In the genomic region with DNA sequence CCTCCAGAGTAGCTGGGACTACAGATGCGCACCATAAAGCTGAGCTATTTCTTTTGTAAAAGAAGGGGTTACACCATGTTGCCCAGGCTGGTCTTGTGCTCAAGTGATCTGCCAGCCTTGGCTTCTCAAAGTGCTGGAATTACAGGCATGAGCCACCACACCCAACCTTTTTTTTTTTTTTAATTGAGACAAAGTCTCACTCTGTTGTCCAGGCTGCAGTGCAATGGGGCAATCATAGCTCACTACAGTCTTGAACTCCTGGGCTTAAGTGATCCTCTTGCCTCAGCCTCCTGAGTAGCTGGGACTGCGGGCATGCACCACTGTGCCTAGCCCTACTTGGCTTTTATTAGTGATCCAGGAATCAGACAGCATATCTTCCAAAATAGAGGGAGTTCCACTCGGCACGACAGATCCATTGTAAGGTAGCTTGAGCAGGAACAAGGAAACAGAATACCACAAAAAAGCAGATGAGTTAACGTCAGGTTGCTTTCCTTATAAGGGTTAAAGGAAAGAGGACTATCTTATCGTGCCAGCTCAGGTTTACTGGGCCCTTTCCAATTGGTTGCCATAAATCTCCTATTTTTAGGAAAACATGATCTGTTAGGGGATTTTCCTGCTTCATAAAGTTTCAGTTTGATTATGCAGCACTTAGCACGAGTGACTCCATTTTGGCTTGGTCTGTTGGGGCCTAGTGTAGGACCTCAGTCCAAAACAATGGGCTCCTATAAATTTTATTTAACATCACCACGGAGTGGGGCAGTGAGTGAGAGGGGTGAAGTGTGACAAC, we compare ENCODE assay signal across 14 cellular contexts. TPM values are rescaled to one million over a fixed set of nuclear protein-coding genes. Genes with fewer than 3 reads are reported as not detected.
DNase-seq lines count a peak whose midpoint lies in the region; ATAC-seq, FAIRE-seq and TF ChIP-seq lines count a peak whose summit lies in the region.
"Had no signal": no experiment of that assay in that cellular context is flagged by ENCODE, and none has a peak within 500 bp of the region (broad histone marks: within the 10 kb centered on the region; RNA-seq: fewer than 3 reads in every experiment).

No MANE protein-coding gene starts in this region.

- CTCF ChIA-PET in CD4-positive, alpha-beta memory T cell (lab: Charles Lee; ENCODE audit: partially characterized antibody): interaction anchor here (0.7 to 3.2 kb wide), 41 partner anchors 8 to 797 kb away, joined by 3 to 44 read pairs (median 4); a partner anchor contains a TSS
- CTCF ChIA-PET in HCT116 (lab: Charles Lee): interaction anchor here (0.8 to 2.6 kb wide), 22 partner anchors 10 to 797 kb away, joined by 3 to 24 read pairs (median 7); a partner anchor contains a TSS
- CTCF ChIA-PET in naive thymus-derived CD4-positive, alpha-beta T cell (lab: Charles Lee): interaction anchor here (0.7 to 2.2 kb wide), 15 partner anchors 11 to 517 kb away, joined by 3 to 11 read pairs (median 4); no protein-coding TSS in a partner anchor

- DNase-seq in CD4-positive, alpha-beta memory T cell: no peak
- DNase-seq in HCT116 (ENCODE audit: low read depth, low spot score) (no peak), bronchial epithelial cell (ENCODE audit: low read depth) (peak; percentile 51), mesothelial cell of epicardium (ENCODE audit: low spot score in 2 of 2, unreplicated experiment in 2 of 2) (no peak), NCI-H82 treated with DMSO at 0.1 percent for 48 hours (lab: John Stamatoyannopoulos, UW; ENCODE audit: unreplicated experiment) (no peak)
- DNase-seq in naive thymus-derived CD4-positive, alpha-beta T cell: no peak
- DNase-seq: cortex of kidney had no signal

- peak overlapping the region in 4 of 7 donors; percentile 6 to 48 (median 36) for H3K27ac Mint-ChIP-seq in CD4-positive, alpha-beta memory T cell
- peak overlapping the region; percentile 44 for H3K27ac Mint-ChIP-seq in mesothelial cell of epicardium
- H3K27ac Mint-ChIP-seq in naive thymus-derived CD4-positive, alpha-beta T cell: peak overlapping the region in 2 of 9 donors; percentile 13 to 41
- H3K27ac Mint-ChIP-seq: activated CD4-positive, alpha-beta memory T cell treated with anti-CD3 and anti-CD28 coated beads, Interleukin-2, amount 10 ng/mL, durations not matched to agents 7 days and 5 days had no signal

- no peak for TF ChIP-seq RAD21 in HCT116 (IDR thresholded peaks at IDR 0.05; ENCODE audit: low read depth)

- no peak for TF ChIP-seq POLR2A in HCT116 (IDR thresholded peaks at IDR 0.05; ENCODE audit: borderline replicate concordance, extremely low read depth, insufficient read depth, insufficient read length)

- H3K27ac ChIP-seq in CD4-positive, alpha-beta memory T cell (ENCODE audit: low read depth, low read length): no peak overlapping the region
- H3K27ac ChIP-seq in HCT116 (ENCODE audit: low read depth, low read length): no peak overlapping the region
- no peak overlapping the region for H3K27ac ChIP-seq in naive thymus-derived CD4-positive, alpha-beta T cell (ENCODE audit: low read depth, low read length)
- H3K27ac ChIP-seq: BLaER1, tibial artery had no signal

- RAD21 ChIA-PET in HCT116 (lab: Charles Lee; ENCODE audit: low non-redundant PET in 1 of 2, low total read pairs in 2 of 2, uncharacterized antibody in 2 of 2, unreplicated experiment in 2 of 2): interaction anchor here (1.0 to 1.6 kb wide), 8 partner anchors 35 to 221 kb away, joined by 4 to 8 read pairs (median 4); a partner anchor contains a TSS

- peaks cover 5 to 6% of the 10 kb centered on the region in 2 donors for H3K27me3 Mint-ChIP-seq in CD4-positive, alpha-beta memory T cell
- H3K27me3 Mint-ChIP-seq in mesothelial cell of epicardium (ENCODE audit: low read depth): no peaks in the 10 kb centered on the region
- peaks cover 0 to 32% (median 4%) of the 10 kb centered on the region in 5 donors for H3K27me3 Mint-ChIP-seq in naive thymus-derived CD4-positive, alpha-beta T cell

- H3K36me3 Mint-ChIP-seq in CD4-positive, alpha-beta memory T cell: no peaks in the 10 kb centered on the region
- no peaks in the 10 kb centered on the region for H3K36me3 Mint-ChIP-seq in mesothelial cell of epicardium
- H3K36me3 Mint-ChIP-seq in naive thymus-derived CD4-positive, alpha-beta T cell: no peaks in the 10 kb centered on the region

- no peak overlapping the region for H3K4me3 ChIP-seq in CD4-positive, alpha-beta memory T cell (ENCODE audit: low read length in 2 of 2)
- H3K4me3 ChIP-seq in HCT116 (replicated peaks in 1 of 2; ENCODE audit: low read depth in 1 of 2, low read length in 2 of 2) (no peak overlapping the region), bronchial epithelial cell (ENCODE audit: low read depth, low read length) (no peak overlapping the region)
- H3K4me3 ChIP-seq in naive thymus-derived CD4-positive, alpha-beta T cell (ENCODE audit: low read length): no peak overlapping the region
- H3K4me3 ChIP-seq: BLaER1, smooth muscle cell, tibial artery had no signal

- intact Hi-C loops in CD4-positive, alpha-beta memory T cell (cut with micrococcal nuclease): loop anchor here (1.0 to 2.0 kb wide), 5 partner anchors 89 to 517 kb away; no protein-coding TSS in a partner anchor
- intact Hi-C loops in HCT116 (cut with micrococcal nuclease): loop anchor here (1.0 kb wide), 3 partner anchors 117 to 304 kb away; no protein-coding TSS in a partner anchor
- intact Hi-C loops in naive thymus-derived CD4-positive, alpha-beta T cell (cut with micrococcal nuclease): loop anchor here (1.0 to 10.0 kb wide), 10 partner anchors 81 to 517 kb away; a partner anchor contains a TSS

- no peak overlapping the region for H3K9ac ChIP-seq in HCT116 (ENCODE audit: low read length)
- H3K9ac ChIP-seq: BLaER1 had no signal

- no TSS peak for BruUV-seq in HCT116 (replicated peaks; lab: Mats Ljungman, UMichigan)

- no peaks in the 10 kb centered on the region for H3K79me2 ChIP-seq in HCT116 (ENCODE audit: insufficient read depth, low read length)

- TF ChIP-seq CTCF in HCT116 (IDR thresholded peaks at IDR 0.05 in 2 of 3, conservative IDR thresholded peaks at IDR 0.05 in 1 of 3; ENCODE audit: borderline replicate concordance in 1 of 3, insufficient read depth in 1 of 3, low read depth in 2 of 3, low read length in 2 of 3) (no peak), bronchial epithelial cell (IDR thresholded peaks at IDR 0.05; ENCODE audit: insufficient read depth, low read length, severe bottlenecking) (no peak), mesothelial cell of epicardium (IDR thresholded peaks at IDR 0.05; ENCODE audit: unreplicated experiment) (no peak)

- H3K4me1 ChIP-seq in CD4-positive, alpha-beta memory T cell (ENCODE audit: insufficient read depth, low read length): peaks cover 8% of the 10 kb centered on the region
- peaks cover 0 to 25% of the 10 kb centered on the region in 2 experiments; a peak in 2 of 4 replicates for H3K4me1 ChIP-seq in HCT116 (ENCODE audit: control insufficient read depth in 1 of 2, insufficient read depth in 2 of 2, low read length in 2 of 2)
- peaks cover 0 to 12% of the 10 kb centered on the region in 2 donors for H3K4me1 ChIP-seq in naive thymus-derived CD4-positive, alpha-beta T cell (ENCODE audit: control insufficient read depth in 2 of 2, insufficient read depth in 2 of 2, low read length in 2 of 2)

- no peaks in the 10 kb centered on the region for H3K27me3 ChIP-seq in CD4-positive, alpha-beta memory T cell (ENCODE audit: insufficient read depth, low read length)
- H3K27me3 ChIP-seq in HCT116 (ENCODE audit: insufficient read depth, low read length) (no peaks in the 10 kb centered on the region), bronchial epithelial cell (ENCODE audit: control insufficient read depth, insufficient read depth, low read length) (no peaks in the 10 kb centered on the region)
- H3K27me3 ChIP-seq in naive thymus-derived CD4-positive, alpha-beta T cell (ENCODE audit: control insufficient read depth in 2 of 2, insufficient read depth in 2 of 2, low read length in 2 of 2): no peaks in the 10 kb centered on the region
- H3K27me3 ChIP-seq: BLaER1, tibial artery had no signal

- H3K9me3 ChIP-seq in CD4-positive, alpha-beta memory T cell (ENCODE audit: control insufficient read depth in 1 of 2, low read length in 2 of 2): no peaks in the 10 kb centered on the region
- H3K9me3 ChIP-seq in HCT116 (ENCODE audit: control insufficient read depth in 1 of 2, insufficient read depth in 1 of 2, low read depth in 1 of 2, low read length in 2 of 2): no peaks in the 10 kb centered on the region
- H3K9me3 ChIP-seq in naive thymus-derived CD4-positive, alpha-beta T cell (ENCODE audit: control insufficient read depth in 2 of 3, low read length in 3 of 3): no peaks in the 10 kb centered on the region
- H3K9me3 ChIP-seq: BLaER1, tibial artery had no signal

- H4K20me1 ChIP-seq in HCT116 (ENCODE audit: insufficient read depth): no peaks in the 10 kb centered on the region
- H4K20me1 ChIP-seq: BLaER1 had no signal

- FAIRE-seq in bronchial epithelial cell (lab: Jason Lieb, UNC): no peak
- FAIRE-seq: islet of Langerhans had no signal

- ATAC-seq in HCT116: no peak
- no peak for ATAC-seq in HG02759 (IDR thresholded peaks at IDR 0.05; ENCODE audit: unreplicated experiment)
- ATAC-seq in naive thymus-derived CD4-positive, alpha-beta T cell: no peak

- peak overlapping the region in 1 of 8 donors; percentile 70 for H3K4me3 Mint-ChIP-seq in CD4-positive, alpha-beta memory T cell
- no peak overlapping the region for H3K4me3 Mint-ChIP-seq in mesothelial cell of epicardium
- peak overlapping the region in 2 of 10 donors; percentile 12 to 49 for H3K4me3 Mint-ChIP-seq in naive thymus-derived CD4-positive, alpha-beta T cell
- H3K4me3 Mint-ChIP-seq: activated CD4-positive, alpha-beta memory T cell treated with anti-CD3 and anti-CD28 coated beads, Interleukin-2, amount 10 ng/mL, durations not matched to agents 7 days and 5 days had no signal

- POLR2A ChIA-PET in CD4-positive, alpha-beta memory T cell (lab: Charles Lee; ENCODE audit: partially characterized antibody): no interaction called here
- POLR2A ChIA-PET in HCT116 (lab: Charles Lee): interaction anchor here (1.2 to 3.6 kb wide), 4 partner anchors 119 to 142 kb away, joined by 3 to 32 read pairs (median 4); a partner anchor contains a TSS
- POLR2A ChIA-PET in naive thymus-derived CD4-positive, alpha-beta T cell (lab: Charles Lee): no interaction called here

- H3K36me3 ChIP-seq in CD4-positive, alpha-beta memory T cell (ENCODE audit: insufficient read depth, low read length): no peaks in the 10 kb centered on the region
- H3K36me3 ChIP-seq in HCT116 (ENCODE audit: control insufficient read depth in 1 of 2, insufficient read depth in 2 of 2, low read length in 2 of 2) (no peaks in the 10 kb centered on the region), bronchial epithelial cell (ENCODE audit: control insufficient read depth, insufficient read depth, low read length) (no peaks in the 10 kb centered on the region)
- H3K36me3 ChIP-seq in naive thymus-derived CD4-positive, alpha-beta T cell (ENCODE audit: control insufficient read depth in 2 of 3, insufficient read depth in 3 of 3, low read length in 3 of 3): no peaks in the 10 kb centered on the region
- H3K36me3 ChIP-seq: BLaER1, tibial artery had no signal

- peak overlapping the region; percentile 27 for H2AFZ ChIP-seq in HCT116 (ENCODE audit: low read depth, low read length, poor library complexity, severe bottlenecking)

- peak overlapping the region; percentile 33 for H3K4me2 ChIP-seq in HCT116 (ENCODE audit: low read length)
- H3K4me2 ChIP-seq: BLaER1, smooth muscle cell had no signal

- peaks cover 0 to 14% (median 5%) of the 10 kb centered on the region in 4 donors for H3K4me1 Mint-ChIP-seq in CD4-positive, alpha-beta memory T cell
- peaks cover 3% of the 10 kb centered on the region for H3K4me1 Mint-ChIP-seq in mesothelial cell of epicardium
- H3K4me1 Mint-ChIP-seq in naive thymus-derived CD4-positive, alpha-beta T cell: peaks cover 3 to 22% (median 13%) of the 10 kb centered on the region in 7 donors

- no peaks in the 10 kb centered on the region for H3K9me3 Mint-ChIP-seq in CD4-positive, alpha-beta memory T cell
- no peaks in the 10 kb centered on the region for H3K9me3 Mint-ChIP-seq in mesothelial cell of epicardium
- H3K9me3 Mint-ChIP-seq in naive thymus-derived CD4-positive, alpha-beta T cell: no peaks in the 10 kb centered on the region
- H3K9me3 Mint-ChIP-seq: activated CD4-positive, alpha-beta memory T cell treated with anti-CD3 and anti-CD28 coated beads, Interleukin-2, amount 10 ng/mL, durations not matched to agents 7 days and 5 days; activated T-helper 2 cell treated with anti-CD3 and anti-CD28 coated beads, Interferon-gamma antibody, Interleukin-2, Interleukin-4, amounts not matched to agents 10 μg/mL and 5 μg/mL and 100 μg/mL, durations not matched to agents 14 hours and 24 hours and 36 hours had no signal

- no peaks in the 10 kb centered on the region for H3K9me2 ChIP-seq in HCT116 (ENCODE audit: insufficient read depth)

RNA-seq across cellular contexts. Expression of a gene that starts 45.2 kb away (rescaled TPM):
- 10 to 100 TPM; 18.7 to 21.0 TPM for total RNA-seq in CD4-positive, alpha-beta memory T cell
- polyA plus RNA-seq in CD4-positive, alpha-beta memory T cell: 10 to 100 TPM; 42.6 to 76.2 TPM
- total RNA-seq in HCT116 (2021; ENCODE audit: unreplicated experiment) (78.4 TPM), bronchial epithelial cell (50.5 and 58.9 TPM in 2 replicates), mesothelial cell of epicardium (35.8 to 39.3 TPM (median 36.2 TPM) in 3 replicates)
- polyA plus RNA-seq in HCT116 (2012): 97.2 and 107 TPM in 2 replicates
- total RNA-seq in naive thymus-derived CD4-positive, alpha-beta T cell: 10 to 100 TPM; 16.0 to 23.5 (median 21.0) TPM
- 10 to 100 TPM; 39.5 to 73.0 TPM for polyA plus RNA-seq in naive thymus-derived CD4-positive, alpha-beta T cell
